ENCODE assay signal across 7 cellular contexts in genomic region chr4:56976878-56977320, GRCh38. TPM values are rescaled to one million over a fixed set of nuclear protein-coding genes. Genes with fewer than 3 reads are reported as not detected.
DNase-seq lines count a peak whose midpoint lies in the region; ATAC-seq and TF ChIP-seq lines count a peak whose summit lies in the region.

No MANE protein-coding gene starts in this region.

- WGBS in gastroesophageal sphincter (ENCODE audit: low coverage in 1 of 2), 2 donors = no CpG with 5 or more reads among the region's 45 CpGs
- WGBS in trophoblast cell (ENCODE audit: extremely low coverage, insufficient coverage, insufficient read length) = no CpG with 5 or more reads among the region's 45 CpGs

- H3K79me2 ChIP-seq in trophoblast cell (ENCODE audit: control insufficient read depth, insufficient read depth, low read length, poor library complexity) = peaks cover 24% of the 10 kb centered on the region

- TF ChIP-seq CTCF in gastroesophageal sphincter (IDR thresholded peaks at IDR 0.05) = peak in 1 of 4 experiments; percentile 23

- no peak overlapping the region for H2AK5ac ChIP-seq in trophoblast cell (ENCODE audit: low read length)

- H3K9ac ChIP-seq in trophoblast cell (ENCODE audit: low read length) = peak overlapping the region; percentile 84

- H4K8ac ChIP-seq in trophoblast cell (ENCODE audit: low read depth, low read length) = peak overlapping the region; percentile 84

- H4K91ac ChIP-seq in trophoblast cell (ENCODE audit: low read depth, low read length) = peak overlapping the region; percentile 65

- CTCF ChIA-PET in HEK293T (lab: Yijun Ruan, JAX) = interaction anchor here (0.5 kb wide), 1 partner anchor 60 kb away, joined by 4 read pairs; no protein-coding TSS in a partner anchor

- H3K4me3 ChIP-seq in gastroesophageal sphincter = peak overlapping the region; percentile 73 to 93
- H3K4me3 ChIP-seq in trophoblast cell (ENCODE audit: low read depth, low read length) = peak overlapping the region; percentile 90

- H3K27me3 ChIP-seq in gastroesophageal sphincter = no peaks in the 10 kb centered on the region
- H3K27me3 ChIP-seq in trophoblast cell (ENCODE audit: insufficient read depth, low read length) = no peaks in the 10 kb centered on the region

- H2AFZ ChIP-seq in trophoblast cell (ENCODE audit: insufficient read depth, low read length, poor library complexity) = peak overlapping the region; percentile 93

- H3K23ac ChIP-seq in trophoblast cell (ENCODE audit: low read length) = no peak overlapping the region

- H2BK120ac ChIP-seq in trophoblast cell (ENCODE audit: insufficient read depth, low read length, poor library complexity) = peak overlapping the region; percentile 21

- peaks cover 0 to 56% (median 30%) of the 10 kb centered on the region in 3 donors for H3K4me1 ChIP-seq in gastroesophageal sphincter
- peaks cover 0 to 5% of the 10 kb centered on the region in 2 experiments for H3K4me1 ChIP-seq in trophoblast cell (ENCODE audit: control insufficient read depth in 1 of 2, insufficient read depth in 2 of 2, low read length in 2 of 2)

- peaks cover 12% of the 10 kb centered on the region for H3K79me1 ChIP-seq in trophoblast cell (ENCODE audit: low read length)

- H3K9me3 ChIP-seq in gastroesophageal sphincter (peaks cover 0 to 12% (median 0%) of the 10 kb centered on the region in 3 donors), trophoblast cell (ENCODE audit: insufficient read depth, low read depth, low read length) (no peaks in the 10 kb centered on the region)

- peak overlapping the region; percentile 76 for H3K18ac ChIP-seq in trophoblast cell (ENCODE audit: low read length)

- no peak overlapping the region for H2BK5ac ChIP-seq in trophoblast cell (ENCODE audit: low read depth, low read length, poor library complexity)

- DNase-seq in HEK293T (ENCODE audit: extremely low spot score) = peak; percentile 44
- peak; percentile 62 for DNase-seq in NCI-H146 (lab: John Stamatoyannopoulos, UW)
- peak; percentile 34 for DNase-seq in activated T-helper 1 cell treated with Interleukin-2 at 50 U/mL for 16 hours (ENCODE audit: low read depth)
- peak; percentile 74 to 76 for DNase-seq in trophoblast cell
- DNase-seq in DMS79 (lab: John Stamatoyannopoulos, UW) = no peak

- ATAC-seq in GM18498 (IDR thresholded peaks at IDR 0.05; ENCODE audit: unreplicated experiment) (peak; percentile 37), gastroesophageal sphincter (peak; percentile 32)

- H2BK12ac ChIP-seq in trophoblast cell (ENCODE audit: low read length) = no peak overlapping the region

- H3K4ac ChIP-seq in trophoblast cell (ENCODE audit: low read depth, low read length) = peak overlapping the region; percentile 76

- H4K12ac ChIP-seq in trophoblast cell (ENCODE audit: low read depth, low read length) = peak overlapping the region; percentile 44

- no peak for TF ChIP-seq POLR2A in gastroesophageal sphincter (IDR thresholded peaks at IDR 0.05)

- H3K36me3 ChIP-seq in gastroesophageal sphincter = peaks cover 0 to 30% of the 10 kb centered on the region in 2 donors
- peaks cover 6 to 17% of the 10 kb centered on the region in 2 experiments for H3K36me3 ChIP-seq in trophoblast cell (ENCODE audit: control insufficient read depth in 1 of 2, insufficient read depth in 2 of 2, low read length in 2 of 2)

- no peak for TF ChIP-seq EP300 in gastroesophageal sphincter (IDR thresholded peaks at IDR 0.05)

- H3K14ac ChIP-seq in trophoblast cell (ENCODE audit: low read length) = peak overlapping the region; percentile 69

- H3K27ac ChIP-seq in gastroesophageal sphincter (peak overlapping the region; percentile 26 to 91 (median 88)), trophoblast cell (ENCODE audit: low read depth, low read length) (peak overlapping the region; percentile 21)

- POLR2A ChIA-PET in HEK293T (lab: Yijun Ruan, JAX) = interaction anchor here (0.8 to 4.0 kb wide), 8 partner anchors 13 to 541 kb away, joined by 3 to 46 read pairs (median 8); partner anchors contain the start of genes PAICS, PPAT and REST

- H3K4me2 ChIP-seq in trophoblast cell (ENCODE audit: low read length) = peak overlapping the region; percentile 98

TF ChIP-seq in HEK293T, 16 proteins besides CTCF, POLR2A, EP300 and RAD21:
- TF ChIP-seq NFRKB (IDR thresholded peaks at IDR 0.05) (no peak), FOXM1 (IDR thresholded peaks at IDR 0.05; ENCODE audit: borderline replicate concordance) (no peak), ELF4 (IDR thresholded peaks at IDR 0.05) (no peak), BHLHE40 (IDR thresholded peaks at IDR 0.05; ENCODE audit: borderline replicate concordance) (no peak), HDGF (IDR thresholded peaks at IDR 0.05; ENCODE audit: borderline replicate concordance) (no peak), LEF1 (IDR thresholded peaks at IDR 0.05; ENCODE audit: borderline replicate concordance) (no peak), L3MBTL2 (conservative IDR thresholded peaks at IDR 0.05) (no peak), ZNF384 (IDR thresholded peaks at IDR 0.05) (no peak), FOXK2 (IDR thresholded peaks at IDR 0.05) (no peak), SP1 (IDR thresholded peaks at IDR 0.05) (no peak)

RNA-seq across cellular contexts. Expression of gene NOA1, which starts 0.5 kb away (rescaled TPM):
- total RNA-seq in gastroesophageal sphincter = 10 to 100 TPM; 15.3 to 25.8 (median 21.0) TPM
- 17.5 and 17.7 TPM in 2 replicates for polyA plus RNA-seq in trophoblast cell (2013)

RNA-seq across cellular contexts. Expression of gene POLR2B, which starts 1.8 kb away (rescaled TPM):
- total RNA-seq in gastroesophageal sphincter = 100 to 1,000 TPM in 2 of 4 donors, 10 to 100 TPM in 2; 82.4 to 128 (median 110) TPM
- polyA plus RNA-seq in trophoblast cell (2013) = 67.1 and 67.9 TPM in 2 replicates
